ENCODE assay signal across 1 cellular context in genomic region chr10:97332586-97333350, GRCh38.
TF ChIP-seq lines count a peak whose summit lies in the region.

No MANE protein-coding gene starts in this region.

TF ChIP-seq in K562, 482 proteins besides CTCF, POLR2A, EP300 and RAD21 (continued from another document):
- peak; percentile 15; the same call in 1 of the 2 replicates for TF ChIP-seq HDAC2 (IDR thresholded peaks at IDR 0.05)
- TF ChIP-seq ZSCAN29 (IDR thresholded peaks at IDR 0.05) = no peak
- peak; percentile 30; the same call in 1 of the 2 replicates for TF ChIP-seq ETV1 (tag; conservative IDR thresholded peaks at IDR 0.05; ENCODE audit: low read depth)
- TF ChIP-seq HSF4 (CRISPR knock-in tag; IDR thresholded peaks at IDR 0.05; ENCODE audit: borderline replicate concordance) = no peak
- TF ChIP-seq, protein P1, sequence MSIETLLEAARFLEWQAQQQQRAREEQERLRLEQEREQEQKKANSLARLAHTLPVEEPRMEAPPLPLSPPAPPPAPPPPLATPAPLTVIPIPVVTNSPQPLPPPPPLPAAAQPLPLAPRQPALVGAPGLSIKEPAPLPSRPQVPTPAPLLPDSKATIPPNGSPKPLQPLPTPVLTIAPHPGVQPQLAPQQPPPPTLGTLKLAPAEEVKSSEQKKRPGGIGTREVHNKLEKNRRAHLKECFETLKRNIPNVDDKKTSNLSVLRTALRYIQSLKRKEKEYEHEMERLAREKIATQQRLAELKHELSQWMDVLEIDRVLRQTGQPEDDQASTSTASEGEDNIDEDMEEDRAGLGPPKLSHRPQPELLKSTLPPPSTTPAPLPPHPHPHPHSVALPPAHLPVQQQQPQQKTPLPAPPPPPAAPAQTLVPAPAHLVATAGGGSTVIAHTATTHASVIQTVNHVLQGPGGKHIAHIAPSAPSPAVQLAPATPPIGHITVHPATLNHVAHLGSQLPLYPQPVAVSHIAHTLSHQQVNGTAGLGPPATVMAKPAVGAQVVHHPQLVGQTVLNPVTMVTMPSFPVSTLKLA (conservative IDR thresholded peaks at IDR 0.05) = 0 out of 4 replicates have a peak, but pooled peaks have one; percentile 15 to 31
- TF ChIP-seq ATF7 (IDR thresholded peaks at IDR 0.05) = 0 out of 2 replicates have a peak, but pooled peaks have one; percentile 4
- no peak for TF ChIP-seq XRCC3 (IDR thresholded peaks at IDR 0.05)
- peak; percentile 10 for TF ChIP-seq RBM39 (optimal IDR thresholded peaks at IDR 0.05; ENCODE audit: low read depth, low read length)
- TF ChIP-seq, protein P2, sequence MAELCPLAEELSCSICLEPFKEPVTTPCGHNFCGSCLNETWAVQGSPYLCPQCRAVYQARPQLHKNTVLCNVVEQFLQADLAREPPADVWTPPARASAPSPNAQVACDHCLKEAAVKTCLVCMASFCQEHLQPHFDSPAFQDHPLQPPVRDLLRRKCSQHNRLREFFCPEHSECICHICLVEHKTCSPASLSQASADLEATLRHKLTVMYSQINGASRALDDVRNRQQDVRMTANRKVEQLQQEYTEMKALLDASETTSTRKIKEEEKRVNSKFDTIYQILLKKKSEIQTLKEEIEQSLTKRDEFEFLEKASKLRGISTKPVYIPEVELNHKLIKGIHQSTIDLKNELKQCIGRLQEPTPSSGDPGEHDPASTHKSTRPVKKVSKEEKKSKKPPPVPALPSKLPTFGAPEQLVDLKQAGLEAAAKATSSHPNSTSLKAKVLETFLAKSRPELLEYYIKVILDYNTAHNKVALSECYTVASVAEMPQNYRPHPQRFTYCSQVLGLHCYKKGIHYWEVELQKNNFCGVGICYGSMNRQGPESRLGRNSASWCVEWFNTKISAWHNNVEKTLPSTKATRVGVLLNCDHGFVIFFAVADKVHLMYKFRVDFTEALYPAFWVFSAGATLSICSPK (IDR thresholded peaks at IDR 0.05; ENCODE audit: borderline replicate concordance) = 0 out of 2 replicates have a peak, but pooled peaks have one; percentile 20
- no peak for TF ChIP-seq MTA3 (IDR thresholded peaks at IDR 0.05; ENCODE audit: borderline replicate concordance)
TF ChIP-seq in K562: peak in this region for 10.
